11 cellular contexts compared by ENCODE assay signal in genomic region chr4:13918110-13918509, GRCh38.
A peak's percentile ranks its signal among the peaks of the same experiment; 100 is the strongest.
DNase-seq lines count a peak whose midpoint lies in the region; FAIRE-seq and TF ChIP-seq lines count a peak whose summit lies in the region.
"Had no signal": no experiment of that assay in that cellular context is flagged by ENCODE, and none has a peak within 500 bp of the region (broad histone marks: within the 10 kb centered on the region; RNA-seq: fewer than 3 reads in every experiment).

No MANE protein-coding gene starts in this region.

- no peaks in the 10 kb centered on the region for H3K27me3 ChIP-seq in adipocyte (replicated peaks; ENCODE audit: control insufficient read depth, insufficient read depth, low read length)

- H3K36me3 ChIP-seq in adipocyte (ENCODE audit: control insufficient read depth, insufficient read depth, low read length, severe bottlenecking) = no peaks in the 10 kb centered on the region

- no peak for FAIRE-seq in GM12892 (lab: Jason Lieb, UNC)

- peaks cover 58% of the 10 kb centered on the region for H3K4me1 ChIP-seq in adipocyte (ENCODE audit: control insufficient read depth, insufficient read depth, low read length)

- peak; percentile 97 for DNase-seq in EL
- DNase-seq in adipocyte (ENCODE audit: low read depth) = peak; percentile 92
- DNase-seq in glomerular visceral epithelial cell (ENCODE audit: extremely low spot score) = peak; percentile 89
- peak; percentile 96 for DNase-seq in renal cortical epithelial cell (ENCODE audit: low read depth)
- DNase-seq in NCI-H2029 treated with DMSO at 0.1 percent for 48 hours (lab: John Stamatoyannopoulos, UW) = no peak
- no peak for DNase-seq in cerebellum (ENCODE audit: low spot score)
- no peak for DNase-seq in stimulated activated CD8-positive, alpha-beta memory T cell treated with anti-CD3 and anti-CD28 coated beads, Interleukin-4, amount 100 ng/mL, for 48 hours
- DNase-seq in GM12892 (ENCODE audit: insufficient read length) = no peak
- DNase-seq: NCI-H526; stimulated activated CD4-positive, alpha-beta T cell treated with anti-CD3 and anti-CD28 coated beads, Interleukin-15, amount 100 ng/mL, for 24 hours had no signal

- peak overlapping the region; percentile 69 for H3K9ac ChIP-seq in adipocyte (ENCODE audit: low read length)
- H3K9ac ChIP-seq: KMS-11 had no signal

- H3K4me3 ChIP-seq in adipocyte (ENCODE audit: low read length) = no peak overlapping the region

- H3K9me3 ChIP-seq in adipocyte (ENCODE audit: control insufficient read depth, low read length) = no peaks in the 10 kb centered on the region

- no peak for TF ChIP-seq POLR2A in GM12892 (IDR thresholded peaks at IDR 0.05; ENCODE audit: low read depth, low read length)

Comparison
In these comparisons a context has a peak if more than half of its experiments do, and no peak if none do; other contexts are left out.
1. DNase-seq: peak in EL (single experiment), adipocyte (single experiment), glomerular visceral epithelial cell (single experiment) and renal cortical epithelial cell (single experiment); none in NCI-H2029 treated with DMSO at 0.1 percent for 48 hours (single experiment), cerebellum (single experiment), stimulated activated CD8-positive, alpha-beta memory T cell treated with anti-CD3 and anti-CD28 coated beads, Interleukin-4, amount 100 ng/mL, for 48 hours (single experiment) and GM12892 (single experiment).